ENCODE assay signal across 8 cellular contexts in genomic region chr1:152182431-152182830, GRCh38. TPM values are rescaled to one million over a fixed set of nuclear protein-coding genes. Genes with fewer than 3 reads are reported as not detected.
DNase-seq lines count a peak whose midpoint lies in the region; ATAC-seq and TF ChIP-seq lines count a peak whose summit lies in the region.

No MANE protein-coding gene starts in this region.

- H3K27me3 ChIP-seq in Karpas-422 (ENCODE audit: low read length): no peaks in the 10 kb centered on the region
- no peaks in the 10 kb centered on the region for H3K27me3 ChIP-seq in psoas muscle (ENCODE audit: insufficient read depth in 3 of 3, low read length in 2 of 3)
- H3K27me3 ChIP-seq in ovary: no peaks in the 10 kb centered on the region

- no peak overlapping the region for H3K27ac ChIP-seq in Karpas-422 (ENCODE audit: low read length)
- H3K27ac ChIP-seq in psoas muscle: no peak overlapping the region
- no peak overlapping the region for H3K27ac ChIP-seq in ovary

- DNase-seq in EH (ENCODE audit: low read depth) (peak; percentile 54), Karpas-422 (peak; percentile 62), amniotic epithelial cell (ENCODE audit: low read depth) (peak; percentile 21), medulla oblongata (ENCODE audit: extremely low spot score) (peak; percentile 53), psoas muscle (no peak), NCI-H510A treated with DMSO at 0.1 percent for 48 hours (lab: John Stamatoyannopoulos, UW) (no peak), ovary (no peak)

- no peak overlapping the region for H2AFZ ChIP-seq in Karpas-422 (ENCODE audit: low read length)

- H3K4me1 ChIP-seq in Karpas-422 (ENCODE audit: low read length): peaks cover 4% of the 10 kb centered on the region
- H3K4me1 ChIP-seq in psoas muscle: no peaks in the 10 kb centered on the region
- no peaks in the 10 kb centered on the region for H3K4me1 ChIP-seq in ovary (ENCODE audit: insufficient read depth)

- TF ChIP-seq CTCF in psoas muscle (IDR thresholded peaks at IDR 0.05) (no peak), ovary (IDR thresholded peaks at IDR 0.05) (no peak)

- H3K4me3 ChIP-seq in Karpas-422 (ENCODE audit: low read length): no peak overlapping the region
- no peak overlapping the region for H3K4me3 ChIP-seq in psoas muscle
- no peak overlapping the region for H3K4me3 ChIP-seq in ovary

- no peaks in the 10 kb centered on the region for H4K20me1 ChIP-seq in Karpas-422 (ENCODE audit: insufficient read depth, low read depth, low read length)

- H3K9me2 ChIP-seq in Karpas-422 (replicated peaks; ENCODE audit: insufficient read depth, low read length): no peaks in the 10 kb centered on the region

- no peaks in the 10 kb centered on the region for H3K79me2 ChIP-seq in Karpas-422 (ENCODE audit: low read length)

- no peak for TF ChIP-seq EP300 in ovary (IDR thresholded peaks at IDR 0.05)

- H3K36me3 ChIP-seq in Karpas-422 (ENCODE audit: insufficient read depth, low read length) (no peaks in the 10 kb centered on the region), psoas muscle (ENCODE audit: insufficient read depth in 1 of 2, low read depth in 1 of 2) (no peaks in the 10 kb centered on the region), ovary (no peaks in the 10 kb centered on the region)

- no peak for ATAC-seq in HG02759 (IDR thresholded peaks at IDR 0.05; ENCODE audit: unreplicated experiment)
- no peak for ATAC-seq in psoas muscle

- 67 to 76% (median 69%) methylated on average over 2 of the region's 2 CpGs for WGBS in psoas muscle, 3 donors
- WGBS in ovary, 3 donors: 58 to 77% (median 75%) methylated on average over 2 of the region's 2 CpGs

- H3K9me3 ChIP-seq in Karpas-422 (ENCODE audit: low read length) (no peaks in the 10 kb centered on the region), psoas muscle (no peaks in the 10 kb centered on the region), ovary (no peaks in the 10 kb centered on the region)

- H3K4me2 ChIP-seq in Karpas-422 (ENCODE audit: low read depth, low read length, poor library complexity, severe bottlenecking): no peak overlapping the region

- intact Hi-C loops in psoas muscle (cut with DNase I) (no loop called here), ovary (cut with DNase I) (loop anchor here in 1 of 4 donors (10.0 kb wide), 1 partner anchor 128 kb away; no protein-coding TSS in a partner anchor)

- no peak for TF ChIP-seq POLR2A in ovary (IDR thresholded peaks at IDR 0.05)

- H3K9ac ChIP-seq in Karpas-422 (ENCODE audit: low read length): no peak overlapping the region

RNA-seq across cellular contexts. Expression of gene RPTN, which starts 23.4 kb away (rescaled TPM):
- not detected in 2 replicates for total RNA-seq in Karpas-422 (2014; rRNA removed; shearing (Covaris generic); ENCODE audit: low replicate concordance)
- not detected for total RNA-seq in psoas muscle
- not detected for polyA plus RNA-seq in psoas muscle
- total RNA-seq in ovary: not detected
- polyA plus RNA-seq in ovary: not detected

RNA-seq across cellular contexts. Expression of gene HRNR, which starts 41.6 kb away (rescaled TPM):
- not detected in 2 replicates for total RNA-seq in Karpas-422 (2014; rRNA removed; shearing (Covaris generic); ENCODE audit: low replicate concordance)
- total RNA-seq in psoas muscle (not detected), ovary (not detected)
- polyA plus RNA-seq in psoas muscle (not detected), ovary (not detected)

Comparison
In these comparisons a context has a peak if more than half of its experiments do, and no peak if none do; other contexts are left out.
1. DNase-seq: peak in EH (single experiment), Karpas-422 (single experiment), amniotic epithelial cell (single experiment) and medulla oblongata (single experiment); none in psoas muscle (0 of 2), NCI-H510A treated with DMSO at 0.1 percent for 48 hours (single experiment) and ovary (0 of 5).